In the genomic region with DNA sequence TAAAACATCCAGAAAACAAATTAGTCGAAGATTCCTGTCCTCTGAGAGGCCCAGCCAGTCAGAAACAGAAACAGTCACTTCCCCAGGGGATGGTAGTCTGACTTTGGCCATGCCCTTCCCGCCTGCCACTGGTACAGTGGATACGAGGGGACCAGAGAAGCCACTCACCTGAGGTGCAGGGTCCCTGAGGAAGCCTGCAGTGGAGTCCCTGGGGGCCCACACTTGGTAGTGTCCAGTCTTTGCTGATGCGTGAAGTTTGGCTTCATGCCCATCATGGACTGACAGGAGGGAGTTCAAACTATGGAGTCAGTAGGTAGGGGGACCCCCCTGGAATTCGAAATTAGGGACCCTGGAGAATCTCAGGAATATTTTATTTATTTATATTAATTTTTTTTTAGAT, we compare ENCODE assay signal across 22 cellular contexts.
"Had no signal": no experiment of that assay in that cellular context is flagged by ENCODE, and none has a peak within 500 bp of the region (broad histone marks: within the 10 kb centered on the region; RNA-seq: fewer than 3 reads in every experiment).

No MANE protein-coding gene starts in this region.

- H3K9ac ChIP-seq: SK-N-SH had no signal

- H3K36me3 ChIP-seq: MG63 had no signal

- DNase-seq: IMR-90; Karpas-422; KG1; MG63; NCI-H1092; NCI-H1105 treated with DMSO at 0.1 percent for 48 hours; NCI-H1417 treated with DMSO at 0.1 percent for 48 hours; NCI-H146; NCI-H1694 treated with DMSO at 0.1 percent for 48 hours; NCI-H1930; NCI-H2081; NCI-H2107; NCI-H2227 treated with DMSO at 0.1 percent for 48 hours; NCI-H524; NCI-H526 treated with DMSO at 0.1 percent for 48 hours; NCI-H82; NK-92 treated with Interleukin-12 subunit alpha and Interleukin-12 subunit beta, amount 100 ng/mL, for 24 hours; PC-3; SHP77; SK-N-SH had no signal

- H3K27me3 ChIP-seq: MG63 had no signal

- FAIRE-seq: HepG2 had no signal

- H3K27ac ChIP-seq: RWPE1 had no signal

- H3K9me3 ChIP-seq: MG63, SK-N-SH had no signal

- H3K4me2 ChIP-seq: SK-N-SH had no signal

- H3K4me3 ChIP-seq: MG63 had no signal
